Comparison of ENCODE assay signal across 16 cellular contexts in genomic region chr7:112131016-112131415, GRCh38.
DNase-seq lines count a peak whose midpoint lies in the region; ATAC-seq lines count a peak whose summit lies in the region.
"Had no signal": no experiment of that assay in that cellular context is flagged by ENCODE, and none has a peak within 500 bp of the region (broad histone marks: within the 10 kb centered on the region; RNA-seq: fewer than 3 reads in every experiment).

No MANE protein-coding gene starts in this region.

- no peaks in the 10 kb centered on the region for H3K4me1 Mint-ChIP-seq in activated T-helper 1 cell treated with anti-CD3 and anti-CD28 coated beads, Interleukin-12 subunit alpha, Interleukin-12 subunit beta, Interleukin-2, Interleukin-4 antibody, amounts not matched to agents 30 ng/mL and 10 ng/mL and 1 ng/mL, durations not matched to agents 14 hours and 24 hours and 36 hours (ENCODE audit: low read depth)

- H3K27ac Mint-ChIP-seq in activated T-helper 1 cell treated with anti-CD3 and anti-CD28 coated beads, Interleukin-12 subunit alpha, Interleukin-12 subunit beta, Interleukin-2, Interleukin-4 antibody, amounts not matched to agents 30 ng/mL and 10 ng/mL and 1 ng/mL, durations not matched to agents 14 hours and 24 hours and 36 hours, result no peak overlapping the region

- no peaks in the 10 kb centered on the region for H3K27me3 Mint-ChIP-seq in activated T-helper 1 cell treated with anti-CD3 and anti-CD28 coated beads, Interleukin-12 subunit alpha, Interleukin-12 subunit beta, Interleukin-2, Interleukin-4 antibody, amounts not matched to agents 30 ng/mL and 10 ng/mL and 1 ng/mL, durations not matched to agents 14 hours and 24 hours and 36 hours (ENCODE audit: insufficient read depth)

- ATAC-seq in left colon, result no peak

- no peaks in the 10 kb centered on the region for H3K9me3 Mint-ChIP-seq in activated T-helper 1 cell treated with anti-CD3 and anti-CD28 coated beads, Interleukin-12 subunit alpha, Interleukin-12 subunit beta, Interleukin-2, Interleukin-4 antibody, amounts not matched to agents 30 ng/mL and 10 ng/mL and 1 ng/mL, durations not matched to agents 14 hours and 24 hours and 36 hours

- no peaks in the 10 kb centered on the region for H3K36me3 Mint-ChIP-seq in activated T-helper 1 cell treated with anti-CD3 and anti-CD28 coated beads, Interleukin-12 subunit alpha, Interleukin-12 subunit beta, Interleukin-2, Interleukin-4 antibody, amounts not matched to agents 30 ng/mL and 10 ng/mL and 1 ng/mL, durations not matched to agents 14 hours and 24 hours and 36 hours (ENCODE audit: low read depth)

- intact Hi-C loops in activated T-helper 1 cell treated with anti-CD3 and anti-CD28 coated beads, Interleukin-12 subunit alpha, Interleukin-12 subunit beta, Interleukin-2, Interleukin-4 antibody, amounts not matched to agents 30 ng/mL and 10 ng/mL and 1 ng/mL, durations not matched to agents 14 hours and 24 hours and 36 hours (cut with micrococcal nuclease), result no loop called here
- intact Hi-C loops in left colon (cut with DNase I, micrococcal nuclease), result no loop called here

- DNase-seq in DMS153 (lab: John Stamatoyannopoulos, UW), result peak; percentile 71
- DNase-seq in NCI-H128 (lab: John Stamatoyannopoulos, UW; ENCODE audit: unreplicated experiment), result peak; percentile 31
- peak; percentile 3 for DNase-seq in SHP77 treated with DMSO at 0.1 percent for 48 hours (lab: John Stamatoyannopoulos, UW)
- DNase-seq in lung microvascular endothelial cell (ENCODE audit: low read depth in 2 of 2), result peak; percentile 44 to 47
- DNase-seq in NCI-H1694 (lab: John Stamatoyannopoulos, UW), result no peak
- DNase-seq in activated T-helper 1 cell treated with anti-CD3 and anti-CD28 coated beads, Interleukin-12 subunit alpha, Interleukin-12 subunit beta, Interleukin-2, Interleukin-4 antibody, amounts not matched to agents 30 ng/mL and 10 ng/mL and 1 ng/mL, durations not matched to agents 14 hours and 24 hours and 36 hours (ENCODE audit: low spot score), result no peak
- DNase-seq in left colon, result no peak
- no peak for DNase-seq in stimulated activated CD8-positive, alpha-beta memory T cell treated with anti-CD3 and anti-CD28 coated beads, Interleukin-4, amount 100 ng/mL, for 48 hours
- DNase-seq: activated naive CD4-positive, alpha-beta T cell treated with Interleukin-2 at 50 U/mL for 16 hours; activated T-cell treated with anti-CD3 and anti-CD28 coated beads for 4 hours; anterior cingulate cortex; MG63; NCI-H1694 treated with DMSO at 0.1 percent for 48 hours; NCI-H82; stimulated activated naive CD4-positive, alpha-beta T cell; SW 1271 had no signal

- H3K4me3 Mint-ChIP-seq in activated T-helper 1 cell treated with anti-CD3 and anti-CD28 coated beads, Interleukin-12 subunit alpha, Interleukin-12 subunit beta, Interleukin-2, Interleukin-4 antibody, amounts not matched to agents 30 ng/mL and 10 ng/mL and 1 ng/mL, durations not matched to agents 14 hours and 24 hours and 36 hours, result no peak overlapping the region

Comparison
In these comparisons a context has a peak if more than half of its experiments do, and no peak if none do; other contexts are left out.
1. DNase-seq: peak in DMS153 (single experiment), NCI-H128 (single experiment), SHP77 treated with DMSO at 0.1 percent for 48 hours (single experiment) and lung microvascular endothelial cell (2 of 2); none in NCI-H1694 (single experiment), activated T-helper 1 cell treated with anti-CD3 and anti-CD28 coated beads, Interleukin-12 subunit alpha, Interleukin-12 subunit beta, Interleukin-2, Interleukin-4 antibody, amounts not matched to agents 30 ng/mL and 10 ng/mL and 1 ng/mL, durations not matched to agents 14 hours and 24 hours and 36 hours (single experiment), left colon (0 of 2) and stimulated activated CD8-positive, alpha-beta memory T cell treated with anti-CD3 and anti-CD28 coated beads, Interleukin-4, amount 100 ng/mL, for 48 hours (single experiment).